1 cellular context compared by ENCODE assay signal in the genomic region with DNA sequence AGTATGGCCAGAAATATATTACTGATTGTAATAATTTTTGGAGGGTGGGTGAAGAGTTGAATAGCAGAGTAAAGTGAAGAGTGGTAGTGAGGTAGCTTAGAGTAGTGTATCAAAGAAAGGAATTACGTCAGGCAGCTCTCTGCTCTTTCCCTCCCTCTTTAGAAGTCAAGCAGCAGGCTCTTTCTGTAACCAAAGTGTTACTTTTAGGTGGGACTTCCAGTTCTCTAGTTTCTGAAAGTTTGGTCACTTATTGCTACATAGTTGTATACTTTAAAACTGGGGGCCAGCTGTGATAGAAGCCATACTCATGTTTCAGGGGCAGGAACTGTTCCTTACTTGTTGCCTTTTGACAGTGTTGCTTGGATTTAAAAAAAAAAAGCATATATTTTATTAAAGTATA.
TF ChIP-seq lines count a peak whose summit lies in the region.

No MANE protein-coding gene starts in this region.

TF ChIP-seq in GM12878, 131 proteins besides CTCF, POLR2A, EP300 and RAD21 (continued from another document and continues in another):
- TF ChIP-seq ATF3 (IDR thresholded peaks at IDR 0.05; ENCODE audit: borderline replicate concordance, extremely low read depth, low read depth, low read length) (no peak), REST (IDR thresholded peaks at IDR 0.05; ENCODE audit: low read depth, low read length) (no peak), MEF2A (IDR thresholded peaks at IDR 0.05; ENCODE audit: insufficient read depth, low read depth, low read length) (0 out of 2 replicates have a peak, but pooled peaks have one; percentile 33), ASH2L (IDR thresholded peaks at IDR 0.05; ENCODE audit: borderline replicate concordance, low read depth) (no peak), TCF7 (IDR thresholded peaks at IDR 0.05; ENCODE audit: borderline replicate concordance) (no peak), GABPA (IDR thresholded peaks at IDR 0.05; ENCODE audit: low read depth) (0 out of 2 replicates have a peak, but pooled peaks have one; percentile 19), KLF5 (IDR thresholded peaks at IDR 0.05; ENCODE audit: partially characterized antibody) (no peak), IKZF1 (conservative IDR thresholded peaks at IDR 0.05) (peak; percentile 12; the same call in 1 of the 2 replicates), ZNF622 (IDR thresholded peaks at IDR 0.05) (no peak), RAD51 (IDR thresholded peaks at IDR 0.05) (no peak), NKRF (conservative IDR thresholded peaks at IDR 0.05) (no peak), CHD4 (IDR thresholded peaks at IDR 0.05) (no peak), PML (IDR thresholded peaks at IDR 0.05; ENCODE audit: low read length) (no peak), POLR2AphosphoS2 (IDR thresholded peaks at IDR 0.05; ENCODE audit: low read depth, low read length) (no peak), SIX5 (IDR thresholded peaks at IDR 0.05; ENCODE audit: low read depth, low read length, severe bottlenecking) (no peak), ELK1 (IDR thresholded peaks at IDR 0.05; ENCODE audit: low read depth, low read length) (no peak), USF2 (IDR thresholded peaks at IDR 0.05; ENCODE audit: borderline replicate concordance, low read depth, low read length) (no peak), YY1 (IDR thresholded peaks at IDR 0.05; ENCODE audit: low read depth, low read length) (no peak), CBX3 (IDR thresholded peaks at IDR 0.05; ENCODE audit: borderline replicate concordance, low read depth) (no peak), MTA2 (IDR thresholded peaks at IDR 0.05; ENCODE audit: low read depth) (peak; percentile 73), RFX5 (IDR thresholded peaks at IDR 0.05; ENCODE audit: low read depth, low read length) (0 out of 2 replicates have a peak, but pooled peaks have one; percentile 25), IRF4 (IDR thresholded peaks at IDR 0.05; ENCODE audit: low read depth, low read length) (no peak), SREBF1 (IDR thresholded peaks at IDR 0.05; ENCODE audit: low read length) (no peak), SPI1 (IDR thresholded peaks at IDR 0.05; ENCODE audit: borderline replicate concordance, insufficient read depth, low read depth, low read length) (no peak; the same call in 1 of the 2 replicates), ZBTB40 (IDR thresholded peaks at IDR 0.05; ENCODE audit: borderline replicate concordance) (no peak), SMAD1 (IDR thresholded peaks at IDR 0.05; ENCODE audit: low read depth, partially characterized antibody) (peak; percentile 36)
- TF ChIP-seq, protein P1, sequence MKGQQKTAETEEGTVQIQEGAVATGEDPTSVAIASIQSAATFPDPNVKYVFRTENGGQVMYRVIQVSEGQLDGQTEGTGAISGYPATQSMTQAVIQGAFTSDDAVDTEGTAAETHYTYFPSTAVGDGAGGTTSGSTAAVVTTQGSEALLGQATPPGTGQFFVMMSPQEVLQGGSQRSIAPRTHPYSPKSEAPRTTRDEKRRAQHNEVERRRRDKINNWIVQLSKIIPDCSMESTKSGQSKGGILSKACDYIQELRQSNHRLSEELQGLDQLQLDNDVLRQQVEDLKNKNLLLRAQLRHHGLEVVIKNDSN (IDR thresholded peaks at IDR 0.05; ENCODE audit: borderline replicate concordance, extremely low read length, insufficient read depth, low read depth, low read length): no peak
- TF ChIP-seq, protein P2, sequence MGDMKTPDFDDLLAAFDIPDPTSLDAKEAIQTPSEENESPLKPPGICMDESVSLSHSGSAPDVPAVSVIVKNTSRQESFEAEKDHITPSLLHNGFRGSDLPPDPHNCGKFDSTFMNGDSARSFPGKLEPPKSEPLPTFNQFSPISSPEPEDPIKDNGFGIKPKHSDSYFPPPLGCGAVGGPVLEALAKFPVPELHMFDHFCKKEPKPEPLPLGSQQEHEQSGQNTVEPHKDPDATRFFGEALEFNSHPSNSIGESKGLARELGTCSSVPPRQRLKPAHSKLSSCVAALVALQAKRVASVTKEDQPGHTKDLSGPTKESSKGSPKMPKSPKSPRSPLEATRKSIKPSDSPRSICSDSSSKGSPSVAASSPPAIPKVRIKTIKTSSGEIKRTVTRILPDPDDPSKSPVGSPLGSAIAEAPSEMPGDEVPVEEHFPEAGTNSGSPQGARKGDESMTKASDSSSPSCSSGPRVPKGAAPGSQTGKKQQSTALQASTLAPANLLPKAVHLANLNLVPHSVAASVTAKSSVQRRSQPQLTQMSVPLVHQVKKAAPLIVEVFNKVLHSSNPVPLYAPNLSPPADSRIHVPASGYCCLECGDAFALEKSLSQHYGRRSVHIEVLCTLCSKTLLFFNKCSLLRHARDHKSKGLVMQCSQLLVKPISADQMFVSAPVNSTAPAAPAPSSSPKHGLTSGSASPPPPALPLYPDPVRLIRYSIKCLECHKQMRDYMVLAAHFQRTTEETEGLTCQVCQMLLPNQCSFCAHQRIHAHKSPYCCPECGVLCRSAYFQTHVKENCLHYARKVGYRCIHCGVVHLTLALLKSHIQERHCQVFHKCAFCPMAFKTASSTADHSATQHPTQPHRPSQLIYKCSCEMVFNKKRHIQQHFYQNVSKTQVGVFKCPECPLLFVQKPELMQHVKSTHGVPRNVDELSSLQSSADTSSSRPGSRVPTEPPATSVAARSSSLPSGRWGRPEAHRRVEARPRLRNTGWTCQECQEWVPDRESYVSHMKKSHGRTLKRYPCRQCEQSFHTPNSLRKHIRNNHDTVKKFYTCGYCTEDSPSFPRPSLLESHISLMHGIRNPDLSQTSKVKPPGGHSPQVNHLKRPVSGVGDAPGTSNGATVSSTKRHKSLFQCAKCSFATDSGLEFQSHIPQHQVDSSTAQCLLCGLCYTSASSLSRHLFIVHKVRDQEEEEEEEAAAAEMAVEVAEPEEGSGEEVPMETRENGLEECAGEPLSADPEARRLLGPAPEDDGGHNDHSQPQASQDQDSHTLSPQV (IDR thresholded peaks at IDR 0.05): no peak
- TF ChIP-seq, protein P3, sequence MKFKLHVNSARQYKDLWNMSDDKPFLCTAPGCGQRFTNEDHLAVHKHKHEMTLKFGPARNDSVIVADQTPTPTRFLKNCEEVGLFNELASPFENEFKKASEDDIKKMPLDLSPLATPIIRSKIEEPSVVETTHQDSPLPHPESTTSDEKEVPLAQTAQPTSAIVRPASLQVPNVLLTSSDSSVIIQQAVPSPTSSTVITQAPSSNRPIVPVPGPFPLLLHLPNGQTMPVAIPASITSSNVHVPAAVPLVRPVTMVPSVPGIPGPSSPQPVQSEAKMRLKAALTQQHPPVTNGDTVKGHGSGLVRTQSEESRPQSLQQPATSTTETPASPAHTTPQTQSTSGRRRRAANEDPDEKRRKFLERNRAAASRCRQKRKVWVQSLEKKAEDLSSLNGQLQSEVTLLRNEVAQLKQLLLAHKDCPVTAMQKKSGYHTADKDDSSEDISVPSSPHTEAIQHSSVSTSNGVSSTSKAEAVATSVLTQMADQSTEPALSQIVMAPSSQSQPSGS (IDR thresholded peaks at IDR 0.05; ENCODE audit: low read length): peak; percentile 52; the same call in 1 of the 2 replicates
- TF ChIP-seq, protein P4, sequence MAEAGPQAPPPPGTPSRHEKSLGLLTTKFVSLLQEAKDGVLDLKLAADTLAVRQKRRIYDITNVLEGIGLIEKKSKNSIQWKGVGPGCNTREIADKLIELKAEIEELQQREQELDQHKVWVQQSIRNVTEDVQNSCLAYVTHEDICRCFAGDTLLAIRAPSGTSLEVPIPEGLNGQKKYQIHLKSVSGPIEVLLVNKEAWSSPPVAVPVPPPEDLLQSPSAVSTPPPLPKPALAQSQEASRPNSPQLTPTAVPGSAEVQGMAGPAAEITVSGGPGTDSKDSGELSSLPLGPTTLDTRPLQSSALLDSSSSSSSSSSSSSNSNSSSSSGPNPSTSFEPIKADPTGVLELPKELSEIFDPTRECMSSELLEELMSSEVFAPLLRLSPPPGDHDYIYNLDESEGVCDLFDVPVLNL (IDR thresholded peaks at IDR 0.05; ENCODE audit: low read depth, low read length): no peak
